10 cellular contexts compared by ENCODE assay signal in genomic region chr17:55433629-55434422, GRCh38. TPM values are rescaled to one million over a fixed set of nuclear protein-coding genes. Genes with fewer than 3 reads are reported as not detected.
A peak's percentile ranks its signal among the peaks of the same experiment; 100 is the strongest.
DNase-seq lines count a peak whose midpoint lies in the region; ATAC-seq, FAIRE-seq and TF ChIP-seq lines count a peak whose summit lies in the region.
"Had no signal": no experiment of that assay in that cellular context is flagged by ENCODE, and none has a peak within 500 bp of the region (broad histone marks: within the 10 kb centered on the region; RNA-seq: fewer than 3 reads in every experiment).

No MANE protein-coding gene starts in this region.

- intact Hi-C loops in K562 (cut with micrococcal nuclease): no loop called here
- intact Hi-C loops in right lobe of liver (cut with DNase I): no loop called here

- in situ Hi-C loops in K562 (cut with MboI): no loop called here

- H3K9me3 ChIP-seq in K562 (replicated peaks; ENCODE audit: control insufficient read depth, insufficient read depth, low read depth, low read length): no peaks in the 10 kb centered on the region
- H3K9me3 ChIP-seq in right lobe of liver: no peaks in the 10 kb centered on the region

- no peak overlapping the region for H3K9ac ChIP-seq in K562 (ENCODE audit: insufficient read depth in 1 of 2, low read depth in 2 of 2, low read length in 2 of 2)

- H3K79me2 ChIP-seq in ACC112 (ENCODE audit: control insufficient read depth, insufficient read depth, low read length, unreplicated experiment): no peaks in the 10 kb centered on the region
- H3K79me2 ChIP-seq in K562 (ENCODE audit: control insufficient read depth, insufficient read depth, low read length): no peaks in the 10 kb centered on the region

- DNase-seq in HuH-7.5 (ENCODE audit: low spot score) (peak; percentile 45), K562 (ENCODE audit: extremely low read depth in 1 of 4, low spot score in 3 of 4) (no peak), right lobe of liver (no peak), HUDEP-2 (lab: John Stamatoyannopoulos, UW; ENCODE audit: unreplicated experiment in 76 of 76) (no peak), NCI-H146 (lab: John Stamatoyannopoulos, UW) (no peak), NCI-H510A treated with DMSO at 0.1 percent for 48 hours (lab: John Stamatoyannopoulos, UW) (no peak), T-helper 1 cell (no peak)
- DNase-seq: COR-L47, NCI-H1092 treated with DMSO at 0.1 percent for 48 hours had no signal

- H2AFZ ChIP-seq in ACC112 (ENCODE audit: low read length, unreplicated experiment) (no peak overlapping the region), K562 (ENCODE audit: low read depth, low read length) (peak overlapping the region; percentile 54)

- peak overlapping the region; percentile 32; the same call in 1 of the 2 replicates for H3K4me3 ChIP-seq in ACC112 (ENCODE audit: low read depth, low read length)
- H3K4me3 ChIP-seq in K562: no peak overlapping the region
- no peak overlapping the region for H3K4me3 ChIP-seq in right lobe of liver

- no peak for TF ChIP-seq EP300 in K562 (IDR thresholded peaks at IDR 0.05; ENCODE audit: low read length)

- WGBS in K562 (ENCODE audit: insufficient coverage, low coverage, missing lambda C conversion rate): 31% methylated on average over 7 of the region's 7 CpGs
- WGBS in right lobe of liver (ENCODE audit: insufficient coverage, low coverage, low lambda C conversion rate, missing lambda C conversion rate): 43% methylated on average over 6 of the region's 7 CpGs

- FAIRE-seq in K562 (lab: Jason Lieb, UNC): no peak

- H3K9me1 ChIP-seq in K562 (ENCODE audit: control insufficient read depth, insufficient read depth, low read length): no peaks in the 10 kb centered on the region

- H3K27me3 ChIP-seq in ACC112 (ENCODE audit: insufficient read depth, low read length) (no peaks in the 10 kb centered on the region), K562 (ENCODE audit: control insufficient read depth in 2 of 2, insufficient read depth in 2 of 2, low read length in 2 of 2) (no peaks in the 10 kb centered on the region), right lobe of liver (no peaks in the 10 kb centered on the region)

- H3K4me1 ChIP-seq in ACC112 (ENCODE audit: control insufficient read depth, insufficient read depth, low read length, unreplicated experiment): peaks cover 51% of the 10 kb centered on the region
- H3K4me1 ChIP-seq in K562 (replicated peaks in 1 of 2; ENCODE audit: control insufficient read depth in 2 of 2, insufficient read depth in 2 of 2, low read length in 2 of 2): peaks cover 0 to 22% of the 10 kb centered on the region in 2 experiments; a peak in 3 of 5 replicates
- peaks cover 0 to 20% (median 4%) of the 10 kb centered on the region in 4 donors for H3K4me1 ChIP-seq in right lobe of liver

- TF ChIP-seq POLR2A in K562 (conservative IDR thresholded peaks at IDR 0.05) (no peak), right lobe of liver (IDR thresholded peaks at IDR 0.05) (peak; percentile 45)

- H3K27ac ChIP-seq in ACC112 (ENCODE audit: low read depth, low read length) (peak overlapping the region; percentile 87), K562 (ENCODE audit: extremely low read depth, low read depth, low read length) (no peak overlapping the region), right lobe of liver (peak overlapping the region; percentile 71 to 85 (median 85))

- BruUV-seq in K562 (replicated peaks; lab: Mats Ljungman, UMichigan): no TSS peak

- TF ChIP-seq CTCF in K562 (IDR thresholded peaks at IDR 0.05 in 2 of 3, conservative IDR thresholded peaks at IDR 0.05 in 1 of 3; ENCODE audit: insufficient read depth in 2 of 3, low read depth in 1 of 3, low read length in 3 of 3): no peak
- TF ChIP-seq CTCF in right lobe of liver (IDR thresholded peaks at IDR 0.05): no peak

- ATAC-seq in K562: peak; percentile 49; the same call in 2 of the 3 replicates
- peak; percentile 69 to 82 (median 73) for ATAC-seq in right lobe of liver

- TF ChIP-seq RAD21 in K562 (CRISPR knock-in tag; conservative IDR thresholded peaks at IDR 0.05 in 1 of 2, IDR thresholded peaks at IDR 0.05 in 1 of 2): no peak

- CTCF ChIA-PET in K562 (lab: Yijun Ruan, JAX; ENCODE audit: low intra/inter-chr PET ratio): no interaction called here

- H3K4me2 ChIP-seq in K562 (ENCODE audit: insufficient read depth, low read length): no peak overlapping the region

- no peaks in the 10 kb centered on the region for H4K20me1 ChIP-seq in K562 (replicated peaks; ENCODE audit: control insufficient read depth, insufficient read depth, low read length)

- POLR2A ChIA-PET in K562 (lab: Yijun Ruan, JAX): interaction anchor here (1.0 to 1.7 kb wide), 3 partner anchors 9 to 16 kb away, joined by 3 to 4 read pairs (median 3); no protein-coding TSS in a partner anchor

- H3K36me3 ChIP-seq in ACC112 (ENCODE audit: insufficient read depth, low read length) (no peaks in the 10 kb centered on the region), K562 (ENCODE audit: control insufficient read depth, insufficient read depth, low read length) (no peaks in the 10 kb centered on the region), right lobe of liver (no peaks in the 10 kb centered on the region)

TF ChIP-seq in K562, 482 proteins besides CTCF, POLR2A, EP300 and RAD21:
- no peak for TF ChIP-seq SRSF7 (optimal IDR thresholded peaks at IDR 0.05; ENCODE audit: low read depth, low read length)

RNA-seq across cellular contexts. Expression of gene MMD, which starts 12.2 kb away (rescaled TPM):
- 16.5 and 29.7 TPM in 2 replicates for total RNA-seq in K562 (2011; cell fraction: chromatin; rRNA removed; ENCODE audit: low replicate concordance)
- 11.6 and 13.0 TPM in 2 replicates for total RNA-seq in K562 (2011; cell fraction: nucleolus; rRNA removed)
- 17.2 and 29.8 TPM in 2 replicates for total RNA-seq in K562 (2011; cell fraction: nucleoplasm; rRNA removed)
- total RNA-seq in K562 (2014; rRNA removed): 6.7 and 11.0 TPM in 2 replicates
- 10.7 and 11.7 TPM in 2 replicates for total RNA-seq in K562 (2014; rRNA removed; fragmentation: Illumina TruSeq; extraction: Trizol)
- 7.3 and 8.8 TPM in 2 replicates for total RNA-seq in K562 (2015; rRNA removed; fragmentation: Illumina TruSeq; extraction: Trizol)
- total RNA-seq in K562 (2021): 15.2 TPM in 2 replicates
- polyA plus RNA-seq in K562 (2011; rRNA removed): 17.7 and 18.9 TPM in 2 replicates
- 9.2 and 11.6 TPM in 2 replicates for polyA plus RNA-seq in K562 (2011; cell fraction: cytosol; rRNA removed)
- polyA plus RNA-seq in K562 (2011; cell fraction: nucleus; rRNA removed): 12.3 and 13.0 TPM in 2 replicates
- polyA plus RNA-seq in K562 (2012): 8.0 and 11.8 TPM in 2 replicates
- 9.6 and 11.1 TPM in 2 replicates for polyA plus RNA-seq in K562 (2014; fragmentation: Illumina TruSeq; extraction: Trizol)
- 1 to 10 TPM; 3.1 to 4.0 TPM for polyA plus RNA-seq in K562 (2014; fragmentation: Nextera tagmentation; extraction: Ambion mirVana)
- 11.5 and 12.6 TPM in 2 replicates for polyA plus RNA-seq in K562 (2014; rRNA removed)
- polyA minus RNA-seq in K562 (2011; rRNA and poly(A)+ RNA removed): 14.3 TPM in 2 replicates
- polyA minus RNA-seq in K562 (2011; cell fraction: cytosol; rRNA and poly(A)+ RNA removed): 3.5 and 7.0 TPM in 2 replicates
- 9.4 and 13.0 TPM in 2 replicates for polyA minus RNA-seq in K562 (2011; cell fraction: nucleus; rRNA and poly(A)+ RNA removed)
- total RNA-seq in right lobe of liver: 10 to 100 TPM in 4 of 6 experiments, 1 to 10 TPM in 2; 2.8 to 17.2 (median 12.4) TPM
